Comparison of ENCODE assay signal across 22 cellular contexts in the genomic region with DNA sequence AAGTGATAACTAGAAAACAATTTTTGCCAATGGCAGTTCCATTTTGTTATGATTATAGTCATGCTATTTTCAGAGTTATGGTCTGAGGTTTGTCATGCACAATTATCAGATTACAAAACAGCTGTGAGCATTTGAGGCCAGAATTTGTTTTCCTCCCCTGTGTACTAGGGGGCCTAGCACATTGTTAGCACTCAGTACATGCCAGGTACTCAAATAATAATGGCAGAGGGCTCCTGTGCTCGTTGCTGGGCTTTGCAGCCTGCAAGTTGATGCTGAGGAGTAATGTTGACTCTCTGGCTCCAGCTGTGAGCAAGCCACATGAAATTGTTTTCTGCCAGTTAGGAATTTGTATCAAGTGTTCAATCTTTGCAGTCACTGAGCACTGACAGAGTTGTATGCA. TPM values are rescaled to one million over a fixed set of nuclear protein-coding genes. Genes with fewer than 3 reads are reported as not detected.
"Had no signal": no experiment of that assay in that cellular context is flagged by ENCODE, and none has a peak within 500 bp of the region (broad histone marks: within the 10 kb centered on the region; RNA-seq: fewer than 3 reads in every experiment).

No MANE protein-coding gene starts in this region.

- H3K9me3 Mint-ChIP-seq: memory B cell, mesothelial cell of epicardium, nephron had no signal

- H3K27ac Mint-ChIP-seq: memory B cell, mesothelial cell of epicardium, nephron had no signal

- H3K27me3 ChIP-seq: colonic mucosa, esophagus squamous epithelium had no signal

- H3K4me3 Mint-ChIP-seq: memory B cell, mesothelial cell of epicardium, naive B cell, nephron had no signal

- H3K36me3 Mint-ChIP-seq: memory B cell, mesothelial cell of epicardium, naive B cell had no signal

- ATAC-seq: foreskin keratinocyte, left cardiac atrium, lower lobe of right lung, right cardiac atrium had no signal

- H3K4me1 ChIP-seq: colonic mucosa, esophagus squamous epithelium, lower lobe of right lung had no signal

- DNase-seq: colonic mucosa; dermis blood vessel endothelial cell; esophagus squamous epithelium; foreskin keratinocyte; head of caudate nucleus; kidney; left cardiac atrium; left ventricle myocardium inferior; lower lobe of right lung; naive B cell; right cardiac atrium; stimulated activated CD4-positive, alpha-beta T cell treated with anti-CD3 and anti-CD28 coated beads, Interleukin-2, amount 100 ng/mL, for 48 hours; stimulated activated naive CD4-positive, alpha-beta T cell treated with Interleukin-2 at 50 U/mL for 16 hours; trophoblast cell had no signal

- H3K4me1 Mint-ChIP-seq: memory B cell, mesothelial cell of epicardium, naive B cell, nephron had no signal

- H3K9me3 ChIP-seq: colonic mucosa, esophagus squamous epithelium, left ventricle myocardium inferior, lower lobe of right lung had no signal

- H3K27ac ChIP-seq: colonic mucosa, esophagus squamous epithelium, foreskin keratinocyte, hepatocyte, left ventricle myocardium inferior, lower lobe of right lung, parathyroid adenoma had no signal

- H3K36me3 ChIP-seq: colonic mucosa, esophagus squamous epithelium, left ventricle myocardium inferior, lower lobe of right lung had no signal

- H3K4me3 ChIP-seq: colonic mucosa, esophagus squamous epithelium, hepatocyte, left ventricle myocardium inferior, lower lobe of right lung, smooth muscle cell had no signal

RNA-seq across cellular contexts. Expression of a gene that starts 6.9 kb away (rescaled TPM):
- total RNA-seq: colonic mucosa, dermis blood vessel endothelial cell, esophagus squamous epithelium, foreskin keratinocyte, left ventricle myocardium inferior, mesothelial cell of epicardium, omental fat pad, right cardiac atrium, smooth muscle cell, urinary bladder had no signal
- polyA plus RNA-seq: foreskin keratinocyte, hepatocyte had no signal

RNA-seq across cellular contexts. Expression of a gene that starts 57.3 kb away (rescaled TPM):
- total RNA-seq: dermis blood vessel endothelial cell, foreskin keratinocyte, left ventricle myocardium inferior, omental fat pad, smooth muscle cell had no signal
